20 cellular contexts compared by ENCODE assay signal in the genomic region with DNA sequence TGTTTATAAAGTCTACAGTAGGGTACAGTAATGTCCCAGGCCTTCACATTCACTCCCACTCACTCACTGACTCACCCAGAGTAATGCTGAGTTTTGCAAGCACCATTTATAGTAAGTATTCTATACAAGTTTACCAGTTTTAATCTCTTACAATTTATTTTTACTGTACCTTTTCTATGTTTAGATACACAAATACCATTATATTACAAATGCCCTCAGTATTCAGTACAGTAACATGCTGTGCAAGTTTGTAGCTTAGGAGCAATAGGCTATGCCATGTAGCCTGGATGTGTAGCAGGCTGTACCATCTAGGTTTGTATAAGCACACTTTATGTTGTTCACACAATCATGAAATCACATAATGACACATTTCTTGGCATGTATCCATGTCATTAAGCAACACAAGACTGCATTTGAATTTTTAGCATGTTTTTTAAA.
DNase-seq lines count a peak whose midpoint lies in the region; ATAC-seq, FAIRE-seq and TF ChIP-seq lines count a peak whose summit lies in the region.
"Had no signal": no experiment of that assay in that cellular context is flagged by ENCODE, and none has a peak within 500 bp of the region (broad histone marks: within the 10 kb centered on the region; RNA-seq: fewer than 3 reads in every experiment).

No MANE protein-coding gene starts in this region.

- no peak overlapping the region for H3K4me3 Mint-ChIP-seq in activated naive CD8-positive, alpha-beta T cell treated with anti-CD3 and anti-CD28 coated beads for 36 hours
- H3K4me3 Mint-ChIP-seq: activated T-cell treated with anti-CD3 and anti-CD28 coated beads, Interleukin-2, amount 50 U/mL, for 4 hours; IgD-negative memory B cell; stimulated activated naive B cell treated with anti-CD40 and anti-IgM and Interleukin-4, amounts not matched to agents 10 μg/mL and 1 μg/mL and 100 μg/mL, for 72 hours had no signal

- no peaks in the 10 kb centered on the region for H3K9me1 ChIP-seq in endothelial cell of umbilical vein (replicated peaks; ENCODE audit: control insufficient read depth, extremely low read depth, insufficient read depth, low read length)

- dilution Hi-C loops in endothelial cell of umbilical vein (cut with MboI; ENCODE audit: extremely low pct_ligation_motif_present, low sequenced_read_pairs) = no loop called here

- CTCF ChIA-PET in endothelial cell of umbilical vein (lab: Charles Lee) = no interaction called here

- H3K36me3 ChIP-seq in endothelial cell of umbilical vein (ENCODE audit: control insufficient read depth in 2 of 2, extremely low read depth in 1 of 2, insufficient read depth in 2 of 2, low read length in 2 of 2) = no peaks in the 10 kb centered on the region
- H3K36me3 ChIP-seq: adrenal gland, BLaER1, HAP-1 had no signal

- no peaks in the 10 kb centered on the region for H3K4me1 Mint-ChIP-seq in activated naive CD8-positive, alpha-beta T cell treated with anti-CD3 and anti-CD28 coated beads for 36 hours
- H3K4me1 Mint-ChIP-seq: IgD-negative memory B cell; stimulated activated naive B cell treated with anti-CD40 and anti-IgM and Interleukin-4, amounts not matched to agents 10 μg/mL and 1 μg/mL and 100 μg/mL, for 72 hours had no signal

- no peak for TF ChIP-seq CTCF in endothelial cell of umbilical vein (IDR thresholded peaks at IDR 0.05; ENCODE audit: extremely low read depth in 1 of 2, insufficient read depth in 1 of 2, low read depth in 1 of 2, low read length in 2 of 2)

- H3K27ac ChIP-seq in endothelial cell of umbilical vein (ENCODE audit: insufficient read depth, low read depth, low read length) = no peak overlapping the region
- H3K27ac ChIP-seq: adrenal gland, BLaER1, skin epidermis had no signal

- H3K4me2 ChIP-seq in endothelial cell of umbilical vein (ENCODE audit: insufficient read depth, low read length) = no peak overlapping the region
- H3K4me2 ChIP-seq: BLaER1 had no signal

- H3K27me3 ChIP-seq in endothelial cell of umbilical vein (ENCODE audit: control insufficient read depth in 2 of 2, insufficient read depth in 2 of 2, low read length in 2 of 2) = no peaks in the 10 kb centered on the region
- H3K27me3 ChIP-seq: adrenal gland, BLaER1 had no signal

- POLR2A ChIA-PET in endothelial cell of umbilical vein (lab: Charles Lee) = no interaction called here

- no TSS peak for BruUV-seq in endothelial cell of umbilical vein (replicated peaks; lab: Mats Ljungman, UMichigan)

- intact Hi-C loops in endothelial cell of umbilical vein (cut with micrococcal nuclease) = no loop called here

- peak; percentile 11 for DNase-seq in GM03348 (ENCODE audit: low spot score)
- DNase-seq in RKO (ENCODE audit: low spot score) = peak; percentile 41
- peak; percentile 5 for DNase-seq in endothelial cell of umbilical vein (ENCODE audit: low read depth, low spot score)
- DNase-seq in non-pigmented ciliary epithelial cell (ENCODE audit: low read depth) = peak; percentile 78
- no peak for DNase-seq in activated naive CD8-positive, alpha-beta T cell treated with anti-CD3 and anti-CD28 coated beads for 36 hours
- DNase-seq in activated T-cell treated with anti-CD3 and anti-CD28 coated beads, Interleukin-2, amount 50 U/mL, for 1 hour = no peak
- DNase-seq: activated CD4-positive, alpha-beta T cell treated with anti-CD3 and anti-CD28 coated beads, Interleukin-2, amount 50 U/mL, for 4 hours; activated T-cell treated with anti-CD3 and anti-CD28 coated beads, Interleukin-2, amount 50 U/mL, for 4 hours; adrenal gland; islet precursor cell; midbrain; NCI-H1105 treated with DMSO at 0.1 percent for 48 hours; NK-92 treated with Interleukin-12 subunit alpha and Interleukin-12 subunit beta, amount 100 ng/mL, for 24 hours; stimulated activated naive B cell treated with anti-CD40 and anti-IgM and Interleukin-4, amounts not matched to agents 10 μg/mL and 1 μg/mL and 100 μg/mL, for 72 hours had no signal

- H3K27me3 Mint-ChIP-seq in activated naive CD8-positive, alpha-beta T cell treated with anti-CD3 and anti-CD28 coated beads for 36 hours = no peaks in the 10 kb centered on the region
- H3K27me3 Mint-ChIP-seq: IgD-negative memory B cell; stimulated activated naive B cell treated with anti-CD40 and anti-IgM and Interleukin-4, amounts not matched to agents 10 μg/mL and 1 μg/mL and 100 μg/mL, for 72 hours had no signal

- TF ChIP-seq POLR2A in endothelial cell of umbilical vein (IDR thresholded peaks at IDR 0.05; ENCODE audit: low read depth, low read length) = no peak

- no peak overlapping the region for H3K4me3 ChIP-seq in endothelial cell of umbilical vein (replicated peaks in 1 of 3; ENCODE audit: insufficient read depth in 1 of 3, low read depth in 1 of 3, low read length in 3 of 3)
- H3K4me3 ChIP-seq: adrenal gland, BLaER1, HAP-1, skin epidermis had no signal

- H3K27ac Mint-ChIP-seq in activated naive CD8-positive, alpha-beta T cell treated with anti-CD3 and anti-CD28 coated beads for 36 hours = no peak overlapping the region
- H3K27ac Mint-ChIP-seq: IgD-negative memory B cell; stimulated activated naive B cell treated with anti-CD40 and anti-IgM and Interleukin-4, amounts not matched to agents 10 μg/mL and 1 μg/mL and 100 μg/mL, for 72 hours had no signal

- ATAC-seq in HG03025 (IDR thresholded peaks at IDR 0.05; ENCODE audit: low FRiP score, unreplicated experiment) = no peak
- no peak for ATAC-seq in GM19452 (IDR thresholded peaks at IDR 0.05; ENCODE audit: unreplicated experiment)
- ATAC-seq: activated T-cell treated with anti-CD3 and anti-CD28 coated beads, Interleukin-2, amount 50 U/mL, for 4 hours; stimulated activated naive B cell treated with anti-CD40 and anti-IgM and Interleukin-4, amounts not matched to agents 10 μg/mL and 1 μg/mL and 100 μg/mL, for 72 hours had no signal

- H4K20me1 ChIP-seq in endothelial cell of umbilical vein (replicated peaks; ENCODE audit: control insufficient read depth, extremely low read depth, insufficient read depth, low read length) = no peaks in the 10 kb centered on the region
- H4K20me1 ChIP-seq: BLaER1 had no signal

- H3K36me3 Mint-ChIP-seq in activated naive CD8-positive, alpha-beta T cell treated with anti-CD3 and anti-CD28 coated beads for 36 hours = no peaks in the 10 kb centered on the region
- H3K36me3 Mint-ChIP-seq: IgD-negative memory B cell; stimulated activated naive B cell treated with anti-CD40 and anti-IgM and Interleukin-4, amounts not matched to agents 10 μg/mL and 1 μg/mL and 100 μg/mL, for 72 hours had no signal

- no peaks in the 10 kb centered on the region for H3K9me3 ChIP-seq in endothelial cell of umbilical vein (replicated peaks; ENCODE audit: control insufficient read depth, insufficient read depth, low read length)
- H3K9me3 ChIP-seq: adrenal gland, BLaER1, HAP-1 had no signal

- FAIRE-seq in endothelial cell of umbilical vein (lab: Jason Lieb, UNC) = no peak

- H3K9ac ChIP-seq in endothelial cell of umbilical vein (replicated peaks; ENCODE audit: extremely low read depth, insufficient read depth, low read length) = no peak overlapping the region
- H3K9ac ChIP-seq: BLaER1 had no signal

- H3K4me1 ChIP-seq in endothelial cell of umbilical vein (ENCODE audit: control insufficient read depth, extremely low read depth, insufficient read depth, low read length) = no peaks in the 10 kb centered on the region
- H3K4me1 ChIP-seq: adrenal gland, BLaER1, HAP-1 had no signal

- H3K79me2 ChIP-seq in endothelial cell of umbilical vein (ENCODE audit: control insufficient read depth, insufficient read depth, low read length) = no peaks in the 10 kb centered on the region

- H2AFZ ChIP-seq in endothelial cell of umbilical vein (ENCODE audit: low read depth, low read length) = no peak overlapping the region

- H3K9me3 Mint-ChIP-seq in activated naive CD8-positive, alpha-beta T cell treated with anti-CD3 and anti-CD28 coated beads for 36 hours = peaks cover 3% of the 10 kb centered on the region
- H3K9me3 Mint-ChIP-seq: activated T-cell treated with anti-CD3 and anti-CD28 coated beads, Interleukin-2, amount 50 U/mL, for 4 hours; stimulated activated naive B cell treated with anti-CD40 and anti-IgM and Interleukin-4, amounts not matched to agents 10 μg/mL and 1 μg/mL and 100 μg/mL, for 72 hours had no signal

TF ChIP-seq in endothelial cell of umbilical vein, 7 proteins besides CTCF, POLR2A, EP300 and RAD21:
- TF ChIP-seq JUN (IDR thresholded peaks at IDR 0.05; ENCODE audit: borderline replicate concordance, insufficient read depth, insufficient read length, low read depth) (no peak), MYC (IDR thresholded peaks at IDR 0.05; ENCODE audit: low read depth, low read length) (no peak), FOS (IDR thresholded peaks at IDR 0.05; ENCODE audit: borderline replicate concordance, insufficient read depth, low read length) (peak; percentile 16)
TF ChIP-seq in endothelial cell of umbilical vein: peak in this region for 1.

Comparison
In these comparisons a context has a peak if more than half of its experiments do, and no peak if none do; other contexts are left out.
1. DNase-seq: peak in GM03348 (single experiment), RKO (single experiment), endothelial cell of umbilical vein (single experiment) and non-pigmented ciliary epithelial cell (single experiment); none in activated naive CD8-positive, alpha-beta T cell treated with anti-CD3 and anti-CD28 coated beads for 36 hours (single experiment) and activated T-cell treated with anti-CD3 and anti-CD28 coated beads, Interleukin-2, amount 50 U/mL, for 1 hour (single experiment).